Comparison of ENCODE assay signal across 19 cellular contexts in genomic region chrX:66625525-66625924, GRCh38. TPM values are rescaled to one million over a fixed set of nuclear protein-coding genes. Genes with fewer than 3 reads are reported as not detected.
A peak's percentile ranks its signal among the peaks of the same experiment; 100 is the strongest.
DNase-seq lines count a peak whose midpoint lies in the region; ATAC-seq, FAIRE-seq and TF ChIP-seq lines count a peak whose summit lies in the region.
"Had no signal": no experiment of that assay in that cellular context is flagged by ENCODE, and none has a peak within 500 bp of the region (broad histone marks: within the 10 kb centered on the region; RNA-seq: fewer than 3 reads in every experiment).

No MANE protein-coding gene starts in this region.

- no TSS peak for BruUV-seq in HepG2 (replicated peaks; lab: Mats Ljungman, UMichigan)

- H4K20me1 ChIP-seq in HepG2 (ENCODE audit: insufficient read depth, low read length) = no peaks in the 10 kb centered on the region

- H3K4me1 Mint-ChIP-seq in activated T-helper 1 cell treated with anti-CD3 and anti-CD28 coated beads, Interleukin-12 subunit alpha, Interleukin-12 subunit beta, Interleukin-2, Interleukin-4 antibody, amounts not matched to agents 30 ng/mL and 10 ng/mL and 1 ng/mL, durations not matched to agents 14 hours and 24 hours and 36 hours (ENCODE audit: low read depth) = peaks cover 13% of the 10 kb centered on the region
- H3K4me1 Mint-ChIP-seq: B cell had no signal

- H3K36me3 Mint-ChIP-seq in activated T-helper 1 cell treated with anti-CD3 and anti-CD28 coated beads, Interleukin-12 subunit alpha, Interleukin-12 subunit beta, Interleukin-2, Interleukin-4 antibody, amounts not matched to agents 30 ng/mL and 10 ng/mL and 1 ng/mL, durations not matched to agents 14 hours and 24 hours and 36 hours (ENCODE audit: low read depth) = peaks cover 1% of the 10 kb centered on the region
- H3K36me3 Mint-ChIP-seq: natural killer cell treated with Interleukin-12 subunit alpha and Interleukin-12 subunit beta and Interleukin-15 and Interleukin-18, amount 100 ng/mL, for 72 hours had no signal

- intact Hi-C loops in HepG2 (cut with micrococcal nuclease; ENCODE audit: unreplicated experiment) = no loop called here
- intact Hi-C loops in activated T-helper 1 cell treated with anti-CD3 and anti-CD28 coated beads, Interleukin-12 subunit alpha, Interleukin-12 subunit beta, Interleukin-2, Interleukin-4 antibody, amounts not matched to agents 30 ng/mL and 10 ng/mL and 1 ng/mL, durations not matched to agents 14 hours and 24 hours and 36 hours (cut with micrococcal nuclease) = no loop called here

- H3K27ac Mint-ChIP-seq in activated T-helper 1 cell treated with anti-CD3 and anti-CD28 coated beads, Interleukin-12 subunit alpha, Interleukin-12 subunit beta, Interleukin-2, Interleukin-4 antibody, amounts not matched to agents 30 ng/mL and 10 ng/mL and 1 ng/mL, durations not matched to agents 14 hours and 24 hours and 36 hours = no peak overlapping the region
- H3K27ac Mint-ChIP-seq: B cell; natural killer cell treated with Interleukin-12 subunit alpha and Interleukin-12 subunit beta and Interleukin-15 and Interleukin-18, amount 100 ng/mL, for 72 hours; T-helper 1 cell treated with Interleukin-12 subunit alpha and Interleukin-12 subunit beta and Interleukin-4 antibody, amounts not matched to agents 30 μg/mL and 1 μg/mL, for 36 hours had no signal

- FAIRE-seq in HepG2 (lab: Jason Lieb, UNC) (no peak), RCC 7860 (lab: Jason Lieb, UNC) (no peak)

- H3K9me3 ChIP-seq in HepG2 (ENCODE audit: low read length) = no peaks in the 10 kb centered on the region
- H3K9me3 ChIP-seq: esophagus muscularis mucosa had no signal

- no peaks in the 10 kb centered on the region for H3K9me3 Mint-ChIP-seq in activated T-helper 1 cell treated with anti-CD3 and anti-CD28 coated beads, Interleukin-12 subunit alpha, Interleukin-12 subunit beta, Interleukin-2, Interleukin-4 antibody, amounts not matched to agents 30 ng/mL and 10 ng/mL and 1 ng/mL, durations not matched to agents 14 hours and 24 hours and 36 hours
- H3K9me3 Mint-ChIP-seq: natural killer cell treated with Interleukin-12 subunit alpha and Interleukin-12 subunit beta and Interleukin-15 and Interleukin-18, amount 100 ng/mL, for 72 hours had no signal

- TF ChIP-seq CTCF in HepG2 (CRISPR knock-in tag; IDR thresholded peaks at IDR 0.05) = no peak

- no peak overlapping the region for H3K4me3 ChIP-seq in HepG2 (replicated peaks in 1 of 3; ENCODE audit: insufficient read depth in 1 of 3, low read depth in 2 of 3, low read length in 3 of 3)
- H3K4me3 ChIP-seq: esophagus muscularis mucosa, hepatocyte had no signal

- no peaks in the 10 kb centered on the region for H3K27me3 Mint-ChIP-seq in activated T-helper 1 cell treated with anti-CD3 and anti-CD28 coated beads, Interleukin-12 subunit alpha, Interleukin-12 subunit beta, Interleukin-2, Interleukin-4 antibody, amounts not matched to agents 30 ng/mL and 10 ng/mL and 1 ng/mL, durations not matched to agents 14 hours and 24 hours and 36 hours (ENCODE audit: insufficient read depth)
- H3K27me3 Mint-ChIP-seq: B cell had no signal

- no peak for TF ChIP-seq POLR2A in HepG2 (IDR thresholded peaks at IDR 0.05; ENCODE audit: insufficient read depth in 1 of 2, low read depth in 2 of 2, low read length in 2 of 2)

- H3K27me3 ChIP-seq in HepG2 (ENCODE audit: control insufficient read depth in 1 of 2, insufficient read depth in 2 of 2, low read length in 2 of 2) = no peaks in the 10 kb centered on the region
- H3K27me3 ChIP-seq: esophagus muscularis mucosa, hepatocyte had no signal

- no peak for TF ChIP-seq RAD21 in HepG2 (CRISPR knock-in tag; IDR thresholded peaks at IDR 0.05)

- CTCF ChIA-PET in HepG2 (lab: Yijun Ruan, JAX; ENCODE audit: low intra/inter-chr PET ratio, low total read pairs) = no interaction called here

- H3K4me2 ChIP-seq in HepG2 (ENCODE audit: low read depth, low read length) = no peak overlapping the region
- H3K4me2 ChIP-seq: hepatocyte had no signal

- H3K27ac ChIP-seq in HepG2 (ENCODE audit: extremely low read length, insufficient read depth, low read length) = no peak overlapping the region
- H3K27ac ChIP-seq: esophagus muscularis mucosa, hepatocyte had no signal

- WGBS in HepG2 (ENCODE audit: low lambda C conversion rate) = 100% methylated on average over 2 of the region's 3 CpGs

- no peaks in the 10 kb centered on the region for H3K36me3 ChIP-seq in HepG2 (replicated peaks in 1 of 2; ENCODE audit: control insufficient read depth in 1 of 2, insufficient read depth in 2 of 2, low read length in 2 of 2)
- H3K36me3 ChIP-seq: esophagus muscularis mucosa had no signal

- H2AFZ ChIP-seq in HepG2 (ENCODE audit: low read length) = no peak overlapping the region
- H2AFZ ChIP-seq: hepatocyte had no signal

- ATAC-seq in GM18520 (IDR thresholded peaks at IDR 0.05; ENCODE audit: unreplicated experiment) (peak; percentile 86), GM21381 (IDR thresholded peaks at IDR 0.05; ENCODE audit: unreplicated experiment) (peak; percentile 73), HG02884 (IDR thresholded peaks at IDR 0.05; ENCODE audit: unreplicated experiment) (peak; percentile 74), HepG2 (no peak)
- ATAC-seq: left ventricle myocardium superior; natural killer cell treated with Interleukin-12 subunit alpha and Interleukin-12 subunit beta and Interleukin-15 and Interleukin-18, amount 100 ng/mL, for 72 hours had no signal

- POLR2A ChIA-PET in HepG2 (lab: Yijun Ruan, JAX) = no interaction called here

- peak; percentile 39 for DNase-seq in LHCN-M2 (ENCODE audit: low read depth)
- DNase-seq in HepG2 (ENCODE audit: low spot score) = no peak
- DNase-seq in SIG-M5 (lab: John Stamatoyannopoulos, UW) = no peak
- DNase-seq in RCC 7860 (ENCODE audit: low spot score) = no peak
- no peak for DNase-seq in activated T-helper 1 cell treated with anti-CD3 and anti-CD28 coated beads, Interleukin-12 subunit alpha, Interleukin-12 subunit beta, Interleukin-2, Interleukin-4 antibody, amounts not matched to agents 30 ng/mL and 10 ng/mL and 1 ng/mL, durations not matched to agents 14 hours and 24 hours and 36 hours (ENCODE audit: low spot score)
- DNase-seq: activated CD4-positive, alpha-beta T cell treated with anti-CD3 and anti-CD28 coated beads, Interleukin-2, amount 50 U/mL, for 1 hour; amygdala; left ventricle myocardium superior; NCI-H1092; retina; stimulated activated CD4-positive, alpha-beta T cell treated with anti-CD3 and anti-CD28 coated beads, Interleukin-4, amount 100 ng/mL, for 1 hour had no signal

- no peak overlapping the region for H3K9ac ChIP-seq in HepG2 (ENCODE audit: insufficient read depth, low read depth, low read length)

- no peak overlapping the region for H3K4me3 Mint-ChIP-seq in activated T-helper 1 cell treated with anti-CD3 and anti-CD28 coated beads, Interleukin-12 subunit alpha, Interleukin-12 subunit beta, Interleukin-2, Interleukin-4 antibody, amounts not matched to agents 30 ng/mL and 10 ng/mL and 1 ng/mL, durations not matched to agents 14 hours and 24 hours and 36 hours
- H3K4me3 Mint-ChIP-seq: B cell; natural killer cell treated with Interleukin-12 subunit alpha and Interleukin-12 subunit beta and Interleukin-15 and Interleukin-18, amount 100 ng/mL, for 72 hours; T-helper 1 cell treated with Interleukin-12 subunit alpha and Interleukin-12 subunit beta and Interleukin-4 antibody, amounts not matched to agents 30 μg/mL and 1 μg/mL, for 36 hours had no signal

- H3K4me1 ChIP-seq in HepG2 (ENCODE audit: insufficient read depth, low read length) = no peaks in the 10 kb centered on the region
- H3K4me1 ChIP-seq: esophagus muscularis mucosa had no signal

- in situ Hi-C loops in HepG2 (cut with HindIII; ENCODE audit: extremely low pct_ligation_motif_present, low pct_unique_long_range_greater_than_20kb) = no loop called here

- H3K79me2 ChIP-seq in HepG2 (ENCODE audit: insufficient read depth, low read length) = peaks cover 43% of the 10 kb centered on the region

- TF ChIP-seq EP300 in HepG2 (IDR thresholded peaks at IDR 0.05; ENCODE audit: low read depth in 2 of 2, low read length in 2 of 2) = no peak
- TF ChIP-seq EP300 in HepG2 (CRISPR knock-in tag; IDR thresholded peaks at IDR 0.05; ENCODE audit: borderline replicate concordance) = no peak

RNA-seq across cellular contexts. Expression of gene EDA2R, which starts 13.4 kb away (rescaled TPM):
- 27.2 and 27.8 TPM in 2 replicates for total RNA-seq in LHCN-M2 (2014; rRNA removed)
- 8.3 TPM for polyA plus RNA-seq in LHCN-M2 (2012)
- 9.3 and 10.0 TPM in 2 replicates for total RNA-seq in HepG2 (2016; rRNA removed; fragmentation: Illumina TruSeq; extraction: Trizol)
- total RNA-seq in HepG2 (2016; cell fraction: cytosol; rRNA removed; fragmentation: Illumina TruSeq; extraction: Trizol; ENCODE audit: low read depth) = 0.97 and 1.3 TPM in 2 replicates
- 9.0 and 9.6 TPM in 2 replicates for total RNA-seq in HepG2 (2016; cell fraction: insoluble cytoplasmic fraction; rRNA removed; fragmentation: Illumina TruSeq; extraction: Trizol)
- total RNA-seq in HepG2 (2016; cell fraction: membrane; rRNA removed; fragmentation: Illumina TruSeq; extraction: Trizol) = 5.4 and 5.8 TPM in 2 replicates
- 14.0 and 15.1 TPM in 2 replicates for total RNA-seq in HepG2 (2016; cell fraction: nucleus; rRNA removed; fragmentation: Illumina TruSeq; extraction: Trizol)
- polyA plus RNA-seq in HepG2 (2011; rRNA removed) = 10.9 and 12.0 TPM in 2 replicates
- polyA plus RNA-seq in HepG2 (2011; cell fraction: cytosol; rRNA removed) = 5.1 and 6.3 TPM in 2 replicates
- polyA plus RNA-seq in HepG2 (2011; cell fraction: nucleus; rRNA removed) = 17.1 and 18.2 TPM in 2 replicates
- 5.0 and 7.0 TPM in 2 replicates for polyA plus RNA-seq in HepG2 (2012)
- 0.89 and 0.92 TPM in 2 replicates for polyA plus RNA-seq in HepG2 (2016; cell fraction: cytosol; fragmentation: Illumina TruSeq; extraction: Trizol; ENCODE audit: low read depth)
- 10.3 and 10.4 TPM in 2 replicates for polyA plus RNA-seq in HepG2 (2016; cell fraction: insoluble cytoplasmic fraction; fragmentation: Illumina TruSeq; extraction: Trizol; ENCODE audit: low read depth)
- polyA plus RNA-seq in HepG2 (2016; cell fraction: membrane; fragmentation: Illumina TruSeq; extraction: Trizol; ENCODE audit: low read depth) = 3.8 and 3.9 TPM in 2 replicates
- 20.2 and 21.1 TPM in 2 replicates for polyA plus RNA-seq in HepG2 (2016; cell fraction: nucleus; fragmentation: Illumina TruSeq; extraction: Trizol; ENCODE audit: insufficient read depth, low read depth)
- 0.21 and 19.8 TPM in 2 replicates for polyA minus RNA-seq in HepG2 (2011; rRNA and poly(A)+ RNA removed; ENCODE audit: low replicate concordance)
- polyA minus RNA-seq in HepG2 (2011; cell fraction: cytosol; rRNA and poly(A)+ RNA removed) = 3.6 and 4.0 TPM in 2 replicates
- 16.2 and 16.4 TPM in 2 replicates for polyA minus RNA-seq in HepG2 (2011; cell fraction: nucleus; rRNA and poly(A)+ RNA removed)
- total RNA-seq in activated T-helper 1 cell treated with anti-CD3 and anti-CD28 coated beads, Interleukin-12 subunit alpha, Interleukin-12 subunit beta, Interleukin-2, Interleukin-4 antibody, amounts not matched to agents 30 ng/mL and 10 ng/mL and 1 ng/mL, durations not matched to agents 14 hours and 24 hours and 36 hours = 3.8 and 4.2 TPM in 2 replicates
